ENCODE assay signal across 18 cellular contexts in the genomic region with DNA sequence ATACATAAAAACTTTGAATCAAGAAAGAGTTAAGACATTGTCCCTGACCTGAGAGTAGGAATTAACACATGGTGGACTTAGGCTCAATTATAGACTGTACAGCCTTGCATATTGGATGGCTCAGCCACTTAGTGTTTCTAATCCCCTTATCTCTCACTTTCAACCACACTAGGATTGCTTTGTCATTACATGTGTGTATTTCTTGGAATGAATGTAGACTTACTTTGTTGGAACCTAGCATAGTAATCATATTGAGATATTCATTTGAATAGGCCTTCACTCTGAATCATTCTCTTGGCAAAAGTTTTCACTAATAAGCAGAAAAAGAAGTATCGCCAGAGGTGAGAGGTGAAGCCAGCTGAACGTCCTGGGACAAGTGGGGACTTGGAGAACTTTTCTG.
DNase-seq lines count a peak whose midpoint lies in the region; FAIRE-seq and TF ChIP-seq lines count a peak whose summit lies in the region.
"Had no signal": no experiment of that assay in that cellular context is flagged by ENCODE, and none has a peak within 500 bp of the region (broad histone marks: within the 10 kb centered on the region; RNA-seq: fewer than 3 reads in every experiment).

No MANE protein-coding gene starts in this region.

- DNase-seq in NCI-H226 (peak; percentile 78), astrocyte of the hippocampus (ENCODE audit: low read depth, low spot score) (peak; percentile 67), fibroblast of the aortic adventitia (ENCODE audit: low read depth) (peak; percentile 12), urothelium cell line (ENCODE audit: low spot score) (no peak), NAMALWA (ENCODE audit: low spot score) (no peak), SHP77 treated with DMSO at 0.1 percent for 48 hours (lab: John Stamatoyannopoulos, UW) (no peak)
- DNase-seq in activated CD8-positive, alpha-beta memory T cell treated with anti-CD3 and anti-CD28 coated beads, Interleukin-2, amount 50 U/mL, for 48 hours: no peak
- DNase-seq: Calu3; CD4-positive, alpha-beta memory T cell; DMS53; NCI-H1048; NCI-H1436; NCI-H1930; NCI-H446; SHP77; SK-N-SH had no signal

- TF ChIP-seq CTCF in fibroblast of the aortic adventitia (IDR thresholded peaks at IDR 0.05; ENCODE audit: insufficient read depth, low read length): no peak

- no peak overlapping the region for H3K4me3 ChIP-seq in fibroblast of the aortic adventitia (ENCODE audit: low read depth, low read length)
- H3K4me3 ChIP-seq: BLaER1 had no signal

- FAIRE-seq in urothelium cell line (lab: Jason Lieb, UNC): peak; percentile 42
- FAIRE-seq: H1 had no signal

Comparison
In these comparisons a context has a peak if more than half of its experiments do, and no peak if none do; other contexts are left out.
1. DNase-seq: peak in NCI-H226 (single experiment), astrocyte of the hippocampus (single experiment) and fibroblast of the aortic adventitia (single experiment); none in urothelium cell line (single experiment), NAMALWA (single experiment), SHP77 treated with DMSO at 0.1 percent for 48 hours (single experiment) and activated CD8-positive, alpha-beta memory T cell treated with anti-CD3 and anti-CD28 coated beads, Interleukin-2, amount 50 U/mL, for 48 hours (single experiment).